10 cellular contexts compared by ENCODE assay signal in the genomic region with DNA sequence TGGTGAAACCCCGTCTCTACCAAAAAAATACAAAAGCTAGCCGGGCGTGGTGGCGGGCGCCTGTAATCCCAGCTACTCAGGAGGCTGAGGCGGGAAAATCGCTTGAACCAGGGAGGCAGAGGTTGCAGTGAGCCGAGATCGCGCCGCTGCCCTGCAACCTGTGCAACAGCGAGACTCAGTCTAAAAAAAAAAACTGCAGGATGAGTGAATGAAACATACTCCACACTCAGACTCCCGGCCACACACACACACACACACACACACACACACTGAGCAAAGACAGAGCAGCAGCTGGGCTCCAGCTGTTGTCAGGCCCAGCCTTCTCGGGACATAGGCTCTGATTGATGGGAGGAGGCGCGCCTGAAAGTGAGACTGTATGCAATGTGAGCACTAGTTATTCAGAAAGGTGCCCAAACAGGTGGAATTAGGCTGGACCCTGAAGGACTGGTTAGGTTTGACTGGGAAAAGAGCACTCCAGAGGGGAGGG. TPM values are rescaled to one million over a fixed set of nuclear protein-coding genes. Genes with fewer than 3 reads are reported as not detected.
A peak's percentile ranks its signal among the peaks of the same experiment; 100 is the strongest.
DNase-seq lines count a peak whose midpoint lies in the region; ATAC-seq and TF ChIP-seq lines count a peak whose summit lies in the region.
"Had no signal": no experiment of that assay in that cellular context is flagged by ENCODE, and none has a peak within 500 bp of the region (broad histone marks: within the 10 kb centered on the region; RNA-seq: fewer than 3 reads in every experiment).

No MANE protein-coding gene starts in this region.

- H3K27ac ChIP-seq in AG04450 (ENCODE audit: low read depth, low read length) (no peak overlapping the region), body of pancreas (peak overlapping the region in 3 of 4 donors; percentile 79 to 95 (median 84))

- H3K4me3 Mint-ChIP-seq in naive B cell: peak overlapping the region in 6 of 8 donors; percentile 62 to 95 (median 90)
- no peak overlapping the region for H3K4me3 Mint-ChIP-seq in activated CD8-positive, alpha-beta T cell treated with anti-CD3 and anti-CD28 coated beads, Interleukin-2, amount 10 ng/mL, durations not matched to agents 7 days and 5 days

- H3K27me3 Mint-ChIP-seq in naive B cell: peaks cover 9 to 30% (median 21%) of the 10 kb centered on the region in 3 donors
- H3K27me3 Mint-ChIP-seq in activated CD8-positive, alpha-beta T cell treated with anti-CD3 and anti-CD28 coated beads, Interleukin-2, amount 10 ng/mL, durations not matched to agents 7 days and 5 days (ENCODE audit: low read depth): peaks cover 37% of the 10 kb centered on the region

- WGBS in body of pancreas, 2 donors: 56 to 76% methylated on average over 14 to 16 of the region's 16 CpGs

- CTCF ChIA-PET in AG04450 (lab: Charles Lee): interaction anchor here (1.2 kb wide), 1 partner anchor 227 kb away, joined by 3 read pairs; no protein-coding TSS in a partner anchor
- CTCF ChIA-PET in activated CD8-positive, alpha-beta T cell treated with anti-CD3 and anti-CD28 coated beads, Interleukin-2, amount 10 ng/mL, durations not matched to agents 7 days and 5 days (lab: Charles Lee): interaction anchor here (1.0 to 1.7 kb wide), 6 partner anchors 15 to 63 kb away, joined by 3 to 5 read pairs (median 4); no protein-coding TSS in a partner anchor

- no peak overlapping the region for H3K27ac Mint-ChIP-seq in naive B cell
- no peak overlapping the region for H3K27ac Mint-ChIP-seq in activated CD8-positive, alpha-beta T cell treated with anti-CD3 and anti-CD28 coated beads, Interleukin-2, amount 10 ng/mL, durations not matched to agents 7 days and 5 days

- H3K36me3 ChIP-seq in body of pancreas (replicated peaks in 1 of 2; ENCODE audit: insufficient read depth in 1 of 2, low read depth in 2 of 2): no peaks in the 10 kb centered on the region

- no peaks in the 10 kb centered on the region for H3K9me3 Mint-ChIP-seq in naive B cell
- no peaks in the 10 kb centered on the region for H3K9me3 Mint-ChIP-seq in activated CD8-positive, alpha-beta T cell treated with anti-CD3 and anti-CD28 coated beads, Interleukin-2, amount 10 ng/mL, durations not matched to agents 7 days and 5 days (ENCODE audit: insufficient read depth)
- H3K9me3 Mint-ChIP-seq: T-helper 1 cell treated with Interleukin-12 subunit alpha and Interleukin-12 subunit beta and Interleukin-4 antibody, amounts not matched to agents 30 μg/mL and 1 μg/mL, for 36 hours had no signal

- TF ChIP-seq POLR2A in body of pancreas (IDR thresholded peaks at IDR 0.05): no peak

- H3K4me3 ChIP-seq in AG04450 (ENCODE audit: low read depth, low read length) (no peak overlapping the region), GM12865 (ENCODE audit: low read depth, low read length) (no peak overlapping the region), body of pancreas (no peak overlapping the region)
- H3K4me3 ChIP-seq: K562 had no signal

- ATAC-seq in body of pancreas: no peak
- no peak for ATAC-seq in naive B cell (ENCODE audit: low read depth in 2 of 2)
- ATAC-seq in activated CD8-positive, alpha-beta T cell treated with anti-CD3 and anti-CD28 coated beads, Interleukin-2, amount 10 ng/mL, durations not matched to agents 7 days and 5 days: no peak
- no peak for ATAC-seq in GM21528 (IDR thresholded peaks at IDR 0.05; ENCODE audit: low FRiP score, unreplicated experiment)

- no peak for TF ChIP-seq CTCF in AG04450 (IDR thresholded peaks at IDR 0.05; ENCODE audit: low read depth, low read length)
- no peak for TF ChIP-seq CTCF in GM12865 (IDR thresholded peaks at IDR 0.05; ENCODE audit: insufficient read depth, low read depth, low read length, missing control alignments)
- TF ChIP-seq CTCF in body of pancreas (IDR thresholded peaks at IDR 0.05): no peak

- H3K9me3 ChIP-seq in AG04450 (ENCODE audit: control insufficient read depth, insufficient read depth, low read length): no peaks in the 10 kb centered on the region; the same call in 1 of the 2 replicates
- H3K9me3 ChIP-seq in body of pancreas: no peaks in the 10 kb centered on the region

- peaks cover 8% of the 10 kb centered on the region in 3 donors for H3K4me1 Mint-ChIP-seq in naive B cell
- peaks cover 7% of the 10 kb centered on the region for H3K4me1 Mint-ChIP-seq in activated CD8-positive, alpha-beta T cell treated with anti-CD3 and anti-CD28 coated beads, Interleukin-2, amount 10 ng/mL, durations not matched to agents 7 days and 5 days (ENCODE audit: low read depth)

- H3K27me3 ChIP-seq in AG04450 (ENCODE audit: control insufficient read depth, insufficient read depth, low read length) (peaks cover 46% of the 10 kb centered on the region), body of pancreas (no peaks in the 10 kb centered on the region)

- peaks cover 32% of the 10 kb centered on the region for H3K4me1 ChIP-seq in body of pancreas

- POLR2A ChIA-PET in AG04450 (lab: Yijun Ruan, JAX): interaction anchor here (0.7 kb wide), 1 partner anchor 356 kb away, joined by 3 read pairs; no protein-coding TSS in a partner anchor
- POLR2A ChIA-PET in activated CD8-positive, alpha-beta T cell treated with anti-CD3 and anti-CD28 coated beads, Interleukin-2, amount 10 ng/mL, durations not matched to agents 7 days and 5 days (lab: Charles Lee): interaction anchor here (0.6 kb wide), 1 partner anchor 62 kb away, joined by 3 read pairs; the partner anchor contains the start of gene RPS13

- intact Hi-C loops in body of pancreas (cut with DNase I): no loop called here

- peak; percentile 8 for DNase-seq in AG04450 (ENCODE audit: low read depth, low spot score)
- peak; percentile 53 for DNase-seq in GM12865 (ENCODE audit: low read depth)
- peak; percentile 42 to 80 (median 67) for DNase-seq in body of pancreas
- no peak for DNase-seq in naive B cell
- DNase-seq in activated CD8-positive, alpha-beta T cell treated with anti-CD3 and anti-CD28 coated beads, Interleukin-2, amount 10 ng/mL, durations not matched to agents 7 days and 5 days: no peak
- no peak for DNase-seq in A172 (ENCODE audit: low spot score)
- DNase-seq in stimulated activated naive CD4-positive, alpha-beta T cell (lab: John Stamatoyannopoulos, UW): no peak

- H3K36me3 Mint-ChIP-seq in naive B cell: peaks cover 0 to 11% of the 10 kb centered on the region in 2 donors
- H3K36me3 Mint-ChIP-seq in activated CD8-positive, alpha-beta T cell treated with anti-CD3 and anti-CD28 coated beads, Interleukin-2, amount 10 ng/mL, durations not matched to agents 7 days and 5 days (ENCODE audit: low read depth): no peaks in the 10 kb centered on the region

RNA-seq across cellular contexts. Expression of gene PLEKHA7, which starts 1.5 kb away (rescaled TPM):
- 0.05 and 0.16 TPM in 2 replicates for polyA plus RNA-seq in AG04450 (2011; rRNA removed)
- polyA minus RNA-seq in AG04450 (2011; rRNA and poly(A)+ RNA removed): 0.09 TPM in 1 of 2 replicates, not detected in the other
- 10 to 100 TPM; 30.4 to 34.6 TPM for total RNA-seq in body of pancreas
- polyA plus RNA-seq in naive B cell (ENCODE audit: low read depth in 6 of 6): under 1 TPM in 2 of 6 donors, not detected in 4; 0.15 to 0.16 TPM
- under 1 TPM; 0.47 to 0.50 TPM for total RNA-seq in activated CD8-positive, alpha-beta T cell treated with anti-CD3 and anti-CD28 coated beads, Interleukin-2, amount 10 ng/mL, durations not matched to agents 7 days and 5 days
- 1.3 and 3.8 TPM in 2 replicates for total RNA-seq in A172 (2014; rRNA removed; shearing (Covaris generic))

Comparison
In these comparisons a context has a peak if more than half of its experiments do, and no peak if none do; other contexts are left out.
1. DNase-seq: peak in AG04450 (single experiment), GM12865 (single experiment) and body of pancreas (4 of 4); none in naive B cell (single experiment), activated CD8-positive, alpha-beta T cell treated with anti-CD3 and anti-CD28 coated beads, Interleukin-2, amount 10 ng/mL, durations not matched to agents 7 days and 5 days (single experiment), A172 (single experiment) and stimulated activated naive CD4-positive, alpha-beta T cell (0 of 6).